ENCODE assay signal across 1 cellular context in genomic region chr2:169573160-169573973, GRCh38.
TF ChIP-seq lines count a peak whose summit lies in the region.

Gene FASTKD1, minus strand, starts transcription at chr2:169573865. Its CDS starts 1,836 bp downstream, at chr2:169572029.

TF ChIP-seq in A549, 52 proteins besides CTCF, POLR2A, EP300 and RAD21 (continued from another document):
- TF ChIP-seq NFE2L2 (conservative IDR thresholded peaks at IDR 0.05; ENCODE audit: low read length) (no peak), SREBF2 (IDR thresholded peaks at IDR 0.05) (no peak), TP53 (CRISPR knock-in tag; IDR thresholded peaks at IDR 0.05) (no peak), KDM1A (IDR thresholded peaks at IDR 0.05; ENCODE audit: low read depth) (no peak), CHD4 (IDR thresholded peaks at IDR 0.05; ENCODE audit: borderline replicate concordance) (no peak), MAZ (IDR thresholded peaks at IDR 0.05; ENCODE audit: borderline replicate concordance, low read depth, low read length) (no peak), ELK1 (IDR thresholded peaks at IDR 0.05; ENCODE audit: low read depth, low read length) (no peak), FOXS1 (CRISPR knock-in tag; IDR thresholded peaks at IDR 0.05) (no peak), ESRRA (IDR thresholded peaks at IDR 0.05; ENCODE audit: borderline replicate concordance, low read length) (peak; percentile 91), SMC3 (IDR thresholded peaks at IDR 0.05) (no peak), EHF (CRISPR knock-in tag; IDR thresholded peaks at IDR 0.05) (no peak), PHF8 (IDR thresholded peaks at IDR 0.05; ENCODE audit: borderline replicate concordance, low read depth) (0 out of 2 replicates have a peak, but pooled peaks have one; percentile 32), JUN (IDR thresholded peaks at IDR 0.05) (peak; percentile 49 to 61; a peak in 1 of 5 replicates), GATA3 (IDR thresholded peaks at IDR 0.05; ENCODE audit: borderline replicate concordance) (no peak; the same call in 1 of the 2 replicates), NPAS2 (CRISPR knock-in tag; IDR thresholded peaks at IDR 0.05; ENCODE audit: borderline replicate concordance) (no peak), RARB (CRISPR knock-in tag; IDR thresholded peaks at IDR 0.05) (no peak), USF2 (IDR thresholded peaks at IDR 0.05) (no peak), CHD2 (IDR thresholded peaks at IDR 0.05; ENCODE audit: low read length, partially characterized antibody) (no peak), CBX8 (IDR thresholded peaks at IDR 0.05) (no peak), EHMT2 (IDR thresholded peaks at IDR 0.05; ENCODE audit: low read depth) (no peak), FOSB (CRISPR knock-in tag; IDR thresholded peaks at IDR 0.05) (no peak), RFX5 (IDR thresholded peaks at IDR 0.05) (no peak), MAFK (IDR thresholded peaks at IDR 0.05; ENCODE audit: partially characterized antibody) (no peak), POLR2AphosphoS2 (conservative IDR thresholded peaks at IDR 0.05; ENCODE audit: low read length) (no peak), NR3C1 (IDR thresholded peaks at IDR 0.05) (no peak), ZC3H11A (IDR thresholded peaks at IDR 0.05) (no peak), PBX3 (IDR thresholded peaks at IDR 0.05) (no peak), CBX2 (IDR thresholded peaks at IDR 0.05; ENCODE audit: borderline replicate concordance, low read depth) (no peak), FOSL2 (IDR thresholded peaks at IDR 0.05) (no peak), FOSL2 (CRISPR knock-in tag; IDR thresholded peaks at IDR 0.05) (no peak)
TF ChIP-seq in A549: peak in this region for 6.
